ENCODE assay signal across 19 cellular contexts in the genomic region with DNA sequence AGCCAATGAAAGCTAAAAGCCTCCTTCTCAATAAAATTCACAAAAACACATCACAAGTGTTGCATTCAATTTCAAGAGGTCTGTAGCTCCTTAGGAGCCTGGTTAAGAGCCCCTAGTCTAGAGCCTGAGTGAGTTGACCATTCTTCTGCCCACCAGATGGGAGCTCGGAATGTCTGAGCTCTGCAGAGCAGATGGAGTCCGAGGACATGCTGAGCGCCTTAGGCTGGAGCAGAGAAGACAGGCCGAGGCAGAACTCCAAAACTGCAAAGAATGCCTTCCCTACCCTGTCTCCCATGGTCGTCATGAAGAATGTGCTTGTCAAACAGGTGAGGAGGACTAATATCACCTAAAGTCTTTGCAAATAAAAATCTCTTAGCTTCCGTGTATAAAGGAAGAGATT. TPM values are rescaled to one million over a fixed set of nuclear protein-coding genes. Genes with fewer than 3 reads are reported as not detected.
DNase-seq lines count a peak whose midpoint lies in the region; ATAC-seq and TF ChIP-seq lines count a peak whose summit lies in the region.
"Had no signal": no experiment of that assay in that cellular context is flagged by ENCODE, and none has a peak within 500 bp of the region (broad histone marks: within the 10 kb centered on the region; RNA-seq: fewer than 3 reads in every experiment).

No MANE protein-coding gene starts in this region.

- H3K4me3 ChIP-seq in breast epithelium, result no peak overlapping the region
- H3K4me3 ChIP-seq in mammary epithelial cell (replicated peaks in 1 of 3; ENCODE audit: insufficient read depth in 1 of 3, low read depth in 2 of 3, low read length in 3 of 3), result no peak overlapping the region
- H3K4me3 ChIP-seq in esophagus muscularis mucosa, result no peak overlapping the region
- H3K4me3 ChIP-seq: ascending aorta, gastroesophageal sphincter, ovary had no signal

- ATAC-seq in GM21723 (IDR thresholded peaks at IDR 0.05; ENCODE audit: unreplicated experiment), result no peak
- ATAC-seq: gastroesophageal sphincter, T-cell had no signal

- in situ Hi-C loops in mammary epithelial cell (cut with MboI; ENCODE audit: low sequenced_read_pairs in 2 of 2), result no loop called here

- H3K9me3 ChIP-seq in breast epithelium, result no peaks in the 10 kb centered on the region
- H3K9me3 ChIP-seq in mammary epithelial cell (replicated peaks; ENCODE audit: insufficient read depth, low read length), result no peaks in the 10 kb centered on the region
- no peaks in the 10 kb centered on the region for H3K9me3 ChIP-seq in esophagus muscularis mucosa
- H3K9me3 ChIP-seq: ascending aorta, gastroesophageal sphincter, ovary had no signal

- peak overlapping the region; percentile 88 to 92 for H3K27ac ChIP-seq in breast epithelium
- H3K27ac ChIP-seq in mammary epithelial cell (ENCODE audit: insufficient read depth, low read depth, low read length), result no peak overlapping the region
- peak overlapping the region; percentile 11 to 77 (median 39) for H3K27ac ChIP-seq in esophagus muscularis mucosa (replicated peaks in 1 of 4)
- H3K27ac ChIP-seq: ovary had no signal

- no peak overlapping the region for H3K9ac ChIP-seq in mammary epithelial cell (ENCODE audit: insufficient read depth, low read length)

- no peak for TF ChIP-seq EP300 in esophagus muscularis mucosa (IDR thresholded peaks at IDR 0.05)

- H3K27me3 ChIP-seq in breast epithelium (no peaks in the 10 kb centered on the region), mammary epithelial cell (ENCODE audit: insufficient read depth, low read length) (no peaks in the 10 kb centered on the region), esophagus muscularis mucosa (no peaks in the 10 kb centered on the region)
- H3K27me3 ChIP-seq: ascending aorta, gastroesophageal sphincter, ovary had no signal

- H3K79me2 ChIP-seq in mammary epithelial cell (ENCODE audit: insufficient read depth, low read length), result peaks cover 4% of the 10 kb centered on the region

- 77% methylated on average over 5 of the region's 6 CpGs for WGBS in mammary epithelial cell (ENCODE audit: low coverage, missing lambda C conversion rate)
- WGBS in esophagus muscularis mucosa, result 77% methylated on average over 6 of the region's 6 CpGs

- peaks cover 13 to 14% of the 10 kb centered on the region in 2 donors for H3K4me1 ChIP-seq in breast epithelium
- peaks cover 6% of the 10 kb centered on the region for H3K4me1 ChIP-seq in mammary epithelial cell (ENCODE audit: insufficient read depth, low read length)
- peaks cover 57 to 73% (median 66%) of the 10 kb centered on the region in 4 donors for H3K4me1 ChIP-seq in esophagus muscularis mucosa

- intact Hi-C loops in breast epithelium (cut with DNase I; ENCODE audit: low total_unique reads), result no loop called here
- intact Hi-C loops in mammary epithelial cell (cut with micrococcal nuclease), result no loop called here
- intact Hi-C loops in esophagus muscularis mucosa (cut with DNase I), result no loop called here

- TF ChIP-seq CTCF in breast epithelium (IDR thresholded peaks at IDR 0.05) (no peak), mammary epithelial cell (conservative IDR thresholded peaks at IDR 0.05 in 1 of 2, IDR thresholded peaks at IDR 0.05 in 1 of 2; ENCODE audit: extremely low read depth in 1 of 2, insufficient read depth in 1 of 2, low read depth in 1 of 2, low read length in 2 of 2) (no peak), esophagus muscularis mucosa (IDR thresholded peaks at IDR 0.05) (no peak)

- DNase-seq in breast epithelium (ENCODE audit: low spot score in 2 of 2), result no peak
- DNase-seq in mammary epithelial cell, result no peak
- DNase-seq in esophagus muscularis mucosa (ENCODE audit: extremely low spot score), result no peak
- DNase-seq in pons (ENCODE audit: low spot score), result peak; percentile 39
- no peak for DNase-seq in foreskin melanocyte
- DNase-seq in activated gamma-delta T cell treated with Interleukin-2 at 50 U/mL for 16 hours, result no peak
- no peak for DNase-seq in dedifferentiated amniotic fluid mesenchymal stem cell (ENCODE audit: extremely low spot score)
- DNase-seq: activated CD4-positive, alpha-beta T cell treated with anti-CD3 and anti-CD28 coated beads, Interleukin-2, amount 50 U/mL, for 48 hours; activated naive CD4-positive, alpha-beta T cell treated with anti-CD3 and anti-CD28 coated beads for 36 hours; activated T-cell treated with anti-CD3 and anti-CD28 coated beads, Interleukin-2, amount 50 U/mL, for 1 hour; naive B cell; NCI-H146; ovary; stimulated activated CD4-positive, alpha-beta T cell treated with anti-CD3 and anti-CD28 coated beads, Interleukin-4, amount 100 ng/mL, for 1 hour; T-cell had no signal

- dilution Hi-C loops in mammary epithelial cell (cut with HindIII; ENCODE audit: low sequenced_read_pairs), result no loop called here

- no peak for TF ChIP-seq POLR2A in breast epithelium (IDR thresholded peaks at IDR 0.05)
- TF ChIP-seq POLR2A in esophagus muscularis mucosa (IDR thresholded peaks at IDR 0.05; ENCODE audit: low read depth), result no peak

- H2AFZ ChIP-seq in mammary epithelial cell (ENCODE audit: low read depth, low read length), result no peak overlapping the region

- H4K20me1 ChIP-seq in mammary epithelial cell (ENCODE audit: insufficient read depth, low read length), result no peaks in the 10 kb centered on the region

- CTCF ChIA-PET in mammary epithelial cell (lab: Charles Lee; ENCODE audit: low non-redundant PET), result no interaction called here

- H3K36me3 ChIP-seq in breast epithelium (no peaks in the 10 kb centered on the region), mammary epithelial cell (ENCODE audit: insufficient read depth, low read length) (peaks cover 8% of the 10 kb centered on the region), esophagus muscularis mucosa (peaks cover 17 to 83% (median 68%) of the 10 kb centered on the region in 4 donors)
- H3K36me3 ChIP-seq: ovary had no signal

- H3K4me2 ChIP-seq in mammary epithelial cell (ENCODE audit: insufficient read depth, low read depth, low read length), result no peak overlapping the region

- BruUV-seq in mammary epithelial cell (replicated peaks; lab: Mats Ljungman, UMichigan), result no TSS peak

RNA-seq across cellular contexts. Expression of gene CIPC, which starts 11.6 kb away (rescaled TPM):
- total RNA-seq in breast epithelium (10 to 100 TPM; 40.6 to 64.8 (median 50.7) TPM), mammary epithelial cell (10 to 100 TPM; 11.6 to 30.2 TPM), esophagus muscularis mucosa (10 to 100 TPM; 37.1 to 63.0 (median 46.5) TPM)
- 9.9 TPM for polyA plus RNA-seq in mammary epithelial cell
- 14.5 TPM for polyA minus RNA-seq in mammary epithelial cell

RNA-seq across cellular contexts. Expression of gene ZDHHC22, which starts 31.9 kb away (rescaled TPM):
- not detected for total RNA-seq in breast epithelium
- not detected for total RNA-seq in mammary epithelial cell
- polyA plus RNA-seq in mammary epithelial cell, result not detected
- not detected for polyA minus RNA-seq in mammary epithelial cell
- total RNA-seq in esophagus muscularis mucosa, result under 1 TPM in 1 of 4 donors, not detected in 3; 0.13 TPM
- total RNA-seq: activated naive CD4-positive, alpha-beta T cell treated with anti-CD3 and anti-CD28 coated beads for 36 hours; ascending aorta; lower leg skin; ovary had no signal
